Comparison of ENCODE assay signal across 24 cellular contexts in genomic region chr3:83076041-83076440, GRCh38.
"Had no signal": no experiment of that assay in that cellular context is flagged by ENCODE, and none has a peak within 500 bp of the region (broad histone marks: within the 10 kb centered on the region; RNA-seq: fewer than 3 reads in every experiment).

No MANE protein-coding gene starts in this region.

- H3K4me1 ChIP-seq: ascending aorta, breast epithelium, colonic mucosa, esophagus squamous epithelium had no signal

- ATAC-seq: activated CD4-positive, alpha-beta T cell treated with anti-CD3 and anti-CD28 coated beads for 36 hours; activated CD8-positive, alpha-beta memory T cell treated with anti-CD3 and anti-CD28 coated beads, Interleukin-2, amount 10 ng/mL, durations not matched to agents 7 days and 5 days; activated CD8-positive, alpha-beta T cell treated with anti-CD3 and anti-CD28 coated beads, Interleukin-2, amount 10 ng/mL, durations not matched to agents 7 days and 5 days; activated naive CD4-positive, alpha-beta T cell treated with anti-CD3 and anti-CD28 coated beads, Interleukin-2, amount 50 U/mL, for 72 hours had no signal

- H3K4me3 ChIP-seq: ascending aorta, breast epithelium, cardiac muscle cell, colonic mucosa, esophagus squamous epithelium had no signal

- DNase-seq: activated CD4-positive, alpha-beta memory T cell treated with anti-CD3 and anti-CD28 coated beads for 36 hours; activated CD4-positive, alpha-beta T cell treated with anti-CD3 and anti-CD28 coated beads for 36 hours; activated CD4-positive, alpha-beta T cell treated with anti-CD3 and anti-CD28 coated beads, Interleukin-2, amount 10 ng/mL, durations not matched to agents 24 days and 14 days; activated CD4-positive, CD25-positive, alpha-beta regulatory T cell; activated CD4-positive, CD25-positive, alpha-beta regulatory T cell treated with anti-CD3 and anti-CD28 coated beads, Interleukin-2, amount 50 U/mL, for 72 hours; activated CD8-positive, alpha-beta memory T cell treated with anti-CD3 and anti-CD28 coated beads, Interleukin-2, amount 10 ng/mL, durations not matched to agents 7 days and 5 days; activated CD8-positive, alpha-beta memory T cell treated with anti-CD3 and anti-CD28 coated beads, Interleukin-2, amount 50 U/mL, for 4 hours; activated CD8-positive, alpha-beta T cell treated with anti-CD3 and anti-CD28 coated beads, Interleukin-2, amount 10 ng/mL, durations not matched to agents 7 days and 5 days; activated effector memory CD4-positive, alpha-beta T cell treated with anti-CD3 and anti-CD28 coated beads, Interleukin-2, amount 50 U/mL, for 16 hours; activated naive CD4-positive, alpha-beta T cell treated with anti-CD3 and anti-CD28 coated beads, Interleukin-2, amount 10 ng/mL, durations not matched to agents 7 days and 5 days; activated naive CD8-positive, alpha-beta T cell treated with anti-CD3 and anti-CD28 coated beads, Interleukin-2, amount 10 ng/mL, durations not matched to agents 7 days and 5 days; activated T-cell treated with anti-CD3 and anti-CD28 coated beads, Interleukin-2, amount 50 U/mL, for 1 hour; activated T-cell treated with anti-CD3 and anti-CD28 coated beads, Interleukin-2, amount 50 U/mL, for 48 hours; central memory CD4-positive, alpha-beta T cell; cerebellar nuclear complex; colonic mucosa; effector CD8-positive, alpha-beta T cell; esophagus squamous epithelium; head of caudate nucleus; T-helper 2 cell had no signal

- H3K36me3 ChIP-seq: ascending aorta, breast epithelium, cardiac muscle cell, colonic mucosa, esophagus squamous epithelium had no signal

- H3K9me3 ChIP-seq: ascending aorta, breast epithelium, colonic mucosa, esophagus squamous epithelium had no signal

- H3K27me3 ChIP-seq: ascending aorta, breast epithelium, cardiac muscle cell, colonic mucosa, esophagus squamous epithelium had no signal
